1 cellular context compared by ENCODE assay signal in the genomic region with DNA sequence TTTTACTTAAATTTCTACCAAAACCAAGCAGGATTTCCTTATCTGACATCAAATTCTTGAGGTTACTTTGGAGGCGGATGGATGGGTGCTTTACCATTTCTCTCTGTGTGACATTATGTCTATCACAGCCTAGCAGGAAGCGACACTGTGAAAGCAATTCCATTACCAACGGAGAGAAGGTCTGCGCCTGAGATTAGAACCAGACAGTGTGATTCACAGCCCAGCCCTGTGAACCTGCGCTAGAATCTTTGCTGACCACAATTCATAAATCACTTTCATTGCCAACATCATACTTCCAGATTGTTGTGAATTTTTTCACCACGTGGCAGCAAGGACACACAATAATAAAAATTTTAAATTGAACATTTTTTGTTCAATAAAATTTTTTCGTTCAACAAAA.
A peak's percentile ranks its signal among the peaks of the same experiment; 100 is the strongest.
TF ChIP-seq lines count a peak whose summit lies in the region.

No MANE protein-coding gene starts in this region.

TF ChIP-seq in K562, 482 proteins besides CTCF, POLR2A, EP300 and RAD21 (continued from another document):
- TF ChIP-seq, protein P1, sequence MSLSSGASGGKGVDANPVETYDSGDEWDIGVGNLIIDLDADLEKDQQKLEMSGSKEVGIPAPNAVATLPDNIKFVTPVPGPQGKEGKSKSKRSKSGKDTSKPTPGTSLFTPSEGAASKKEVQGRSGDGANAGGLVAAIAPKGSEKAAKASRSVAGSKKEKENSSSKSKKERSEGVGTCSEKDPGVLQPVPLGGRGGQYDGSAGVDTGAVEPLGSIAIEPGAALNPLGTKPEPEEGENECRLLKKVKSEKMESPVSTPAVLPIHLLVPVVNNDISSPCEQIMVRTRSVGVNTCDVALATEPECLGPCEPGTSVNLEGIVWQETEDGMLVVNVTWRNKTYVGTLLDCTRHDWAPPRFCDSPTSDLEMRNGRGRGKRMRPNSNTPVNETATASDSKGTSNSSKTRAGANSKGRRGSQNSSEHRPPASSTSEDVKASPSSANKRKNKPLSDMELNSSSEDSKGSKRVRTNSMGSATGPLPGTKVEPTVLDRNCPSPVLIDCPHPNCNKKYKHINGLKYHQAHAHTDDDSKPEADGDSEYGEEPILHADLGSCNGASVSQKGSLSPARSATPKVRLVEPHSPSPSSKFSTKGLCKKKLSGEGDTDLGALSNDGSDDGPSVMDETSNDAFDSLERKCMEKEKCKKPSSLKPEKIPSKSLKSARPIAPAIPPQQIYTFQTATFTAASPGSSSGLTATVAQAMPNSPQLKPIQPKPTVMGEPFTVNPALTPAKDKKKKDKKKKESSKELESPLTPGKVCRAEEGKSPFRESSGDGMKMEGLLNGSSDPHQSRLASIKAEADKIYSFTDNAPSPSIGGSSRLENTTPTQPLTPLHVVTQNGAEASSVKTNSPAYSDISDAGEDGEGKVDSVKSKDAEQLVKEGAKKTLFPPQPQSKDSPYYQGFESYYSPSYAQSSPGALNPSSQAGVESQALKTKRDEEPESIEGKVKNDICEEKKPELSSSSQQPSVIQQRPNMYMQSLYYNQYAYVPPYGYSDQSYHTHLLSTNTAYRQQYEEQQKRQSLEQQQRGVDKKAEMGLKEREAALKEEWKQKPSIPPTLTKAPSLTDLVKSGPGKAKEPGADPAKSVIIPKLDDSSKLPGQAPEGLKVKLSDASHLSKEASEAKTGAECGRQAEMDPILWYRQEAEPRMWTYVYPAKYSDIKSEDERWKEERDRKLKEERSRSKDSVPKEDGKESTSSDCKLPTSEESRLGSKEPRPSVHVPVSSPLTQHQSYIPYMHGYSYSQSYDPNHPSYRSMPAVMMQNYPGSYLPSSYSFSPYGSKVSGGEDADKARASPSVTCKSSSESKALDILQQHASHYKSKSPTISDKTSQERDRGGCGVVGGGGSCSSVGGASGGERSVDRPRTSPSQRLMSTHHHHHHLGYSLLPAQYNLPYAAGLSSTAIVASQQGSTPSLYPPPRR (CRISPR knock-in tag; IDR thresholded peaks at IDR 0.05; ENCODE audit: borderline replicate concordance) = no peak
- TF ChIP-seq, protein P2, sequence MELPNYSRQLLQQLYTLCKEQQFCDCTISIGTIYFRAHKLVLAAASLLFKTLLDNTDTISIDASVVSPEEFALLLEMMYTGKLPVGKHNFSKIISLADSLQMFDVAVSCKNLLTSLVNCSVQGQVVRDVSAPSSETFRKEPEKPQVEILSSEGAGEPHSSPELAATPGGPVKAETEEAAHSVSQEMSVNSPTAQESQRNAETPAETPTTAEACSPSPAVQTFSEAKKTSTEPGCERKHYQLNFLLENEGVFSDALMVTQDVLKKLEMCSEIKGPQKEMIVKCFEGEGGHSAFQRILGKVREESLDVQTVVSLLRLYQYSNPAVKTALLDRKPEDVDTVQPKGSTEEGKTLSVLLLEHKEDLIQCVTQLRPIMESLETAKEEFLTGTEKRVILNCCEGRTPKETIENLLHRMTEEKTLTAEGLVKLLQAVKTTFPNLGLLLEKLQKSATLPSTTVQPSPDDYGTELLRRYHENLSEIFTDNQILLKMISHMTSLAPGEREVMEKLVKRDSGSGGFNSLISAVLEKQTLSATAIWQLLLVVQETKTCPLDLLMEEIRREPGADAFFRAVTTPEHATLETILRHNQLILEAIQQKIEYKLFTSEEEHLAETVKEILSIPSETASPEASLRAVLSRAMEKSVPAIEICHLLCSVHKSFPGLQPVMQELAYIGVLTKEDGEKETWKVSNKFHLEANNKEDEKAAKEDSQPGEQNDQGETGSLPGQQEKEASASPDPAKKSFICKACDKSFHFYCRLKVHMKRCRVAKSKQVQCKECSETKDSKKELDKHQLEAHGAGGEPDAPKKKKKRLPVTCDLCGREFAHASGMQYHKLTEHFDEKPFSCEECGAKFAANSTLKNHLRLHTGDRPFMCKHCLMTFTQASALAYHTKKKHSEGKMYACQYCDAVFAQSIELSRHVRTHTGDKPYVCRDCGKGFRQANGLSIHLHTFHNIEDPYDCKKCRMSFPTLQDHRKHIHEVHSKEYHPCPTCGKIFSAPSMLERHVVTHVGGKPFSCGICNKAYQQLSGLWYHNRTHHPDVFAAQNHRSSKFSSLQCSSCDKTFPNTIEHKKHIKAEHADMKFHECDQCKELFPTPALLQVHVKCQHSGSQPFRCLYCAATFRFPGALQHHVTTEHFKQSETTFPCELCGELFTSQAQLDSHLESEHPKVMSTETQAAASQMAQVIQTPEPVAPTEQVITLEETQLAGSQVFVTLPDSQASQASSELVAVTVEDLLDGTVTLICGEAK (IDR thresholded peaks at IDR 0.05) = no peak
- TF ChIP-seq, protein P2 (CRISPR knock-in tag; IDR thresholded peaks at IDR 0.05) = no peak
- TF ChIP-seq TFAM (CRISPR knock-in tag; conservative IDR thresholded peaks at IDR 0.05) = no peak
- peak; percentile 80; the same call in 1 of the 2 replicates for TF ChIP-seq NCOA1 (IDR thresholded peaks at IDR 0.05; ENCODE audit: low read depth)
- TF ChIP-seq SMAD1 (IDR thresholded peaks at IDR 0.05; ENCODE audit: low read depth, low read length, partially characterized antibody) = no peak
- TF ChIP-seq, protein P3, sequence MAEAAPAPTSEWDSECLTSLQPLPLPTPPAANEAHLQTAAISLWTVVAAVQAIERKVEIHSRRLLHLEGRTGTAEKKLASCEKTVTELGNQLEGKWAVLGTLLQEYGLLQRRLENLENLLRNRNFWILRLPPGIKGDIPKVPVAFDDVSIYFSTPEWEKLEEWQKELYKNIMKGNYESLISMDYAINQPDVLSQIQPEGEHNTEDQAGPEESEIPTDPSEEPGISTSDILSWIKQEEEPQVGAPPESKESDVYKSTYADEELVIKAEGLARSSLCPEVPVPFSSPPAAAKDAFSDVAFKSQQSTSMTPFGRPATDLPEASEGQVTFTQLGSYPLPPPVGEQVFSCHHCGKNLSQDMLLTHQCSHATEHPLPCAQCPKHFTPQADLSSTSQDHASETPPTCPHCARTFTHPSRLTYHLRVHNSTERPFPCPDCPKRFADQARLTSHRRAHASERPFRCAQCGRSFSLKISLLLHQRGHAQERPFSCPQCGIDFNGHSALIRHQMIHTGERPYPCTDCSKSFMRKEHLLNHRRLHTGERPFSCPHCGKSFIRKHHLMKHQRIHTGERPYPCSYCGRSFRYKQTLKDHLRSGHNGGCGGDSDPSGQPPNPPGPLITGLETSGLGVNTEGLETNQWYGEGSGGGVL (CRISPR knock-in tag; IDR thresholded peaks at IDR 0.05) = no peak
- TF ChIP-seq TCFL5 (CRISPR knock-in tag; conservative IDR thresholded peaks at IDR 0.05) = no peak
- TF ChIP-seq ZNF507 (tag; conservative IDR thresholded peaks at IDR 0.05) = no peak
- no peak for TF ChIP-seq NR2C1 (IDR thresholded peaks at IDR 0.05)
- 0 out of 2 replicates have a peak, but pooled peaks have one; percentile 23 for TF ChIP-seq NR2C1 (tag; IDR thresholded peaks at IDR 0.05)
- no peak for TF ChIP-seq ZNF263 (CRISPR knock-in tag; IDR thresholded peaks at IDR 0.05; ENCODE audit: borderline replicate concordance)
- no peak for TF ChIP-seq SUPT5H (IDR thresholded peaks at IDR 0.05)
- peak; percentile 91 for TF ChIP-seq TAL1 (IDR thresholded peaks at IDR 0.05)
- TF ChIP-seq CBX3 (IDR thresholded peaks at IDR 0.05; ENCODE audit: borderline replicate concordance in 1 of 2, low read length in 2 of 2) = peak in 1 of 2 experiments; percentile 72; a peak in 1 of 3 replicates
- TF ChIP-seq ETV5 (CRISPR knock-in tag; IDR thresholded peaks at IDR 0.05; ENCODE audit: low read depth) = peak; percentile 79
- TF ChIP-seq TEAD1 (CRISPR knock-in tag; IDR thresholded peaks at IDR 0.05) = peak; percentile 91 to 93
- TF ChIP-seq, protein P4, sequence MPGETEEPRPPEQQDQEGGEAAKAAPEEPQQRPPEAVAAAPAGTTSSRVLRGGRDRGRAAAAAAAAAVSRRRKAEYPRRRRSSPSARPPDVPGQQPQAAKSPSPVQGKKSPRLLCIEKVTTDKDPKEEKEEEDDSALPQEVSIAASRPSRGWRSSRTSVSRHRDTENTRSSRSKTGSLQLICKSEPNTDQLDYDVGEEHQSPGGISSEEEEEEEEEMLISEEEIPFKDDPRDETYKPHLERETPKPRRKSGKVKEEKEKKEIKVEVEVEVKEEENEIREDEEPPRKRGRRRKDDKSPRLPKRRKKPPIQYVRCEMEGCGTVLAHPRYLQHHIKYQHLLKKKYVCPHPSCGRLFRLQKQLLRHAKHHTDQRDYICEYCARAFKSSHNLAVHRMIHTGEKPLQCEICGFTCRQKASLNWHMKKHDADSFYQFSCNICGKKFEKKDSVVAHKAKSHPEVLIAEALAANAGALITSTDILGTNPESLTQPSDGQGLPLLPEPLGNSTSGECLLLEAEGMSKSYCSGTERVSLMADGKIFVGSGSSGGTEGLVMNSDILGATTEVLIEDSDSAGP (CRISPR knock-in tag; IDR thresholded peaks at IDR 0.05) = no peak
- no peak for TF ChIP-seq ZNF780A (CRISPR knock-in tag; IDR thresholded peaks at IDR 0.05)
